ENCODE assay signal across 8 cellular contexts in the genomic region with DNA sequence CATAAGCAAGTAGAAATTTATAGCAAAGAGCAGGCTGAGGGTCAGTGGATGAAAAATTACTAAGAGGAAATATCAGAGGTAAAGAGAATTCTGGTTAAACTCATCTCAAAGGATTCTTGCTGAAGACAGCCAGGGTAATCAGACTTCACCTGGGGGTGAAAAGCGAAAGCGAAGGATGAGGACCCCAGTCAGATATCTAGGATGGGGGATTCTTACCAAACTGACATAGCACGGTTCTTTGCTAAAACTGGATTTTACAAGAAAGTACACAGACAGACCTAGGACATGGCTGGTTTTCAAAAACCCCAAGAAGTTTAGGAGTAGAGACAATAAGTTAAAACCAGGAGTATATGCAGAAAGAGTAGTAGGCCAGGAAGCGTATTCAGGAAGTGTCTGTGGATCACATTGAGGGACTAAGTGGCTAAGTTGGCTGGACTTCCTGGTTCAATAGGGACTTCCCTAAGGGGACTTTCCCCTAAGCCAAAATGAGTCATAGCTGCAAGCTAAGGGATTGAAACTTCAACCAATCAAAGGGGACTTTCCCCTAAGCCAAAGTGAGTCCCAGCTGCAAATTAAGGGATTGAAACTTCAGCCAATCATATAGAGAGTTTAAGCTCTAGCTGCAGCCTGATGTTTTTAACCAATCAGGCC. TPM values are rescaled to one million over a fixed set of nuclear protein-coding genes. Genes with fewer than 3 reads are reported as not detected.
DNase-seq lines count a peak whose midpoint lies in the region; ATAC-seq and TF ChIP-seq lines count a peak whose summit lies in the region.

No MANE protein-coding gene starts in this region.

- H3K4me1 ChIP-seq in upper lobe of right lung = peaks cover 9% of the 10 kb centered on the region

- no peaks in the 10 kb centered on the region for H3K36me3 Mint-ChIP-seq in CD4-positive, alpha-beta T cell (ENCODE audit: low read depth)
- H3K36me3 Mint-ChIP-seq in dendritic cell treated with granulocyte-macrophage colony-stimulating factor and Interleukin-4, amounts not matched to agents 40 ng/mL and 50 ng/mL, for 4 days (ENCODE audit: low read depth) = peaks cover 6% of the 10 kb centered on the region

- H3K4me1 Mint-ChIP-seq in CD4-positive, alpha-beta T cell (ENCODE audit: low read depth) = peaks cover 24% of the 10 kb centered on the region
- H3K4me1 Mint-ChIP-seq in dendritic cell treated with granulocyte-macrophage colony-stimulating factor and Interleukin-4, amounts not matched to agents 40 ng/mL and 50 ng/mL, for 4 days (ENCODE audit: low read depth) = peaks cover 33% of the 10 kb centered on the region

- no peaks in the 10 kb centered on the region for H3K27me3 ChIP-seq in CD4-positive, alpha-beta T cell (ENCODE audit: control insufficient read depth, insufficient read depth, low read length)
- H3K27me3 ChIP-seq in MG63 = peaks cover 4% of the 10 kb centered on the region; the same call in 1 of the 2 replicates
- H3K27me3 ChIP-seq in upper lobe of right lung = no peaks in the 10 kb centered on the region

- no peak for ATAC-seq in CD4-positive, alpha-beta T cell (ENCODE audit: poor library complexity)
- ATAC-seq in GM19372 (IDR thresholded peaks at IDR 0.05; ENCODE audit: low read depth, unreplicated experiment) = peak; percentile 32
- peak; percentile 33 for ATAC-seq in upper lobe of right lung

- H3K27ac ChIP-seq in CD4-positive, alpha-beta T cell (ENCODE audit: low read depth, low read length) = no peak overlapping the region
- no peak overlapping the region for H3K27ac ChIP-seq in upper lobe of right lung

- no peak overlapping the region for H3K4me3 ChIP-seq in MG63
- no peak overlapping the region for H3K4me3 ChIP-seq in upper lobe of right lung

- TF ChIP-seq CTCF in CD4-positive, alpha-beta T cell (IDR thresholded peaks at IDR 0.05) = no peak
- no peak for TF ChIP-seq CTCF in upper lobe of right lung (IDR thresholded peaks at IDR 0.05)

- H3K9me3 ChIP-seq in CD4-positive, alpha-beta T cell (ENCODE audit: control insufficient read depth, low read length) = no peaks in the 10 kb centered on the region
- H3K9me3 ChIP-seq in MG63 (no peaks in the 10 kb centered on the region), upper lobe of right lung (no peaks in the 10 kb centered on the region)

- POLR2A ChIA-PET in CD4-positive, alpha-beta T cell (lab: Charles Lee) = interaction anchor here (1.1 kb wide), 1 partner anchor 11 kb away, joined by 3 read pairs; no protein-coding TSS in a partner anchor

- H3K27me3 Mint-ChIP-seq in CD4-positive, alpha-beta T cell = peaks cover 9% of the 10 kb centered on the region
- peaks cover 14% of the 10 kb centered on the region for H3K27me3 Mint-ChIP-seq in dendritic cell treated with granulocyte-macrophage colony-stimulating factor and Interleukin-4, amounts not matched to agents 40 ng/mL and 50 ng/mL, for 4 days

- H3K9me3 Mint-ChIP-seq in CD4-positive, alpha-beta T cell = no peaks in the 10 kb centered on the region
- peaks cover 12% of the 10 kb centered on the region for H3K9me3 Mint-ChIP-seq in dendritic cell treated with granulocyte-macrophage colony-stimulating factor and Interleukin-4, amounts not matched to agents 40 ng/mL and 50 ng/mL, for 4 days

- CTCF ChIA-PET in CD4-positive, alpha-beta T cell (lab: Charles Lee) = no interaction called here

- H3K36me3 ChIP-seq in MG63 (no peaks in the 10 kb centered on the region), upper lobe of right lung (no peaks in the 10 kb centered on the region)

- peak in 1 of 10 experiments; percentile 3 for DNase-seq in CD4-positive, alpha-beta T cell
- peak; percentile 15 for DNase-seq in MG63
- no peak for DNase-seq in upper lobe of right lung
- DNase-seq in NCI-H1092 treated with DMSO at 0.1 percent for 48 hours (lab: John Stamatoyannopoulos, UW) = no peak
- no peak for DNase-seq in GM03348 (ENCODE audit: low spot score)
- no peak for DNase-seq in OCI-M2 (lab: John Stamatoyannopoulos, UW; ENCODE audit: unreplicated experiment)

- intact Hi-C loops in CD4-positive, alpha-beta T cell (cut with DNase I, micrococcal nuclease) = no loop called here
- intact Hi-C loops in dendritic cell treated with granulocyte-macrophage colony-stimulating factor and Interleukin-4, amounts not matched to agents 40 ng/mL and 50 ng/mL, for 4 days (cut with micrococcal nuclease) = loop anchor here (10.0 kb wide), 1 partner anchor 644 kb away; the partner anchor contains the start of gene LRRC58
- intact Hi-C loops in upper lobe of right lung (cut with DNase I) = no loop called here

- peak overlapping the region; percentile 28 for H3K4me3 Mint-ChIP-seq in CD4-positive, alpha-beta T cell
- H3K4me3 Mint-ChIP-seq in dendritic cell treated with granulocyte-macrophage colony-stimulating factor and Interleukin-4, amounts not matched to agents 40 ng/mL and 50 ng/mL, for 4 days = no peak overlapping the region

- peak overlapping the region; percentile 18 for H3K27ac Mint-ChIP-seq in CD4-positive, alpha-beta T cell
- H3K27ac Mint-ChIP-seq in dendritic cell treated with granulocyte-macrophage colony-stimulating factor and Interleukin-4, amounts not matched to agents 40 ng/mL and 50 ng/mL, for 4 days = peak overlapping the region; percentile 87

RNA-seq across cellular contexts. Expression of gene CFAP91, which starts 2.4 kb away (rescaled TPM):
- not detected for total RNA-seq in CD4-positive, alpha-beta T cell
- 0.47 and 1.1 TPM in 2 replicates for total RNA-seq in MG63 (2014; rRNA removed; shearing (Covaris generic); ENCODE audit: low replicate concordance)
- total RNA-seq in upper lobe of right lung = 3.7 TPM

RNA-seq across cellular contexts. Expression of gene COX17, which starts 23.2 kb away (rescaled TPM):
- total RNA-seq in CD4-positive, alpha-beta T cell = 10 to 100 TPM; 24.6 to 26.3 TPM
- 1.7 and 15.3 TPM in 2 replicates for total RNA-seq in MG63 (2014; rRNA removed; shearing (Covaris generic); ENCODE audit: low replicate concordance)
- 48.9 TPM for total RNA-seq in upper lobe of right lung

RNA-seq across cellular contexts. Expression of gene POPDC2, which starts 40.0 kb away (rescaled TPM):
- 1 to 10 TPM; 2.6 to 3.5 TPM for total RNA-seq in CD4-positive, alpha-beta T cell
- total RNA-seq in MG63 (2014; rRNA removed; shearing (Covaris generic); ENCODE audit: low replicate concordance) = 0.07 TPM in 1 of 2 replicates, not detected in the other
- 2.7 TPM for total RNA-seq in upper lobe of right lung
